In the genomic region with DNA sequence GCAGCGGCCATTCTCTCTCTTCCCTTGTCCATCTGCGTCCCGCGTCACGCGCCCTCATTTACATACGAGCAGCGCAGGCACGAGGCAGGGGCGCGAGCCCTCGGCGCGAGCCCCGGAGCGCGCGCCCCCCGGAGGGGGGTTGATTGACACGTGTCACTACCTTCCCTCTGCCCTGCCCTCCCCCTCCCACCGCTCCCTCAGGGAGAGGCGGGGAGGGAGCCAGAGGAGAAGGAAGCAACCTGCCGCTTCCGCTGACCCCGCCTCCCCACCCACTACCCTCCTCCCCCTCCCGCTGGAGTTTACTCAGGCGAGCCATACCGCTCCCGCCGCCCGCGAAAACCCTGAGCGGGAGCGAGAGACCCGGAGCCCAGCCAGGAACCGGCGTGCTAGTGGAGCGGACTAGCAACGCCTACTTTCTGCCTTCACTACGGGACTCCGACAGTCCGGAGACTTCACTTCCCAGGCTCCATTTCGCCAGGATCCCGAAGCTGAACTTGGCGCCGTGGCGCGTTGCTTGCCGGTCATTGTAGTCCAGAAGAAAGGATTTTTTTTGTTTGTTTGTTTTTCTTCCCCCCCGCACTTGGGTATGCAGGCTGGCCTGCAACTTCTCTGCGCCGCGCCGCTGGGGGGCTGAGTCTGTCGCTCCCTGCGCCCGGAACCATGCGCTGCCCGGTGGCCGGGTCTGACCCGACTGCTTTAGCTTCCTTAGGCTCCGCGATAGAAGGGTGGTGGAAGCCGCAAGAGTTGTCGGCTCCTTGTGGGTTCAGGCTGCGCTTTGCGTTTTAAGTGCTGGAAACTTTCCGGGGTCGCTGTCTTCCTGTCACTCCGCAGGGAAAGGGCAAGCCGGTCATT, we compare ENCODE assay signal across 8 cellular contexts. TPM values are rescaled to one million over a fixed set of nuclear protein-coding genes. Genes with fewer than 3 reads are reported as not detected.
A peak's percentile ranks its signal among the peaks of the same experiment; 100 is the strongest.
DNase-seq lines count a peak whose midpoint lies in the region; ATAC-seq and TF ChIP-seq lines count a peak whose summit lies in the region.

A gene (minus strand): TSS at position 36 of the 852 bp plus-strand sequence. CDS start 4 bp downstream, at position 32.

- ATAC-seq in RWPE2 (ENCODE audit: low read depth), result peak; percentile 89

- H3K36me3 ChIP-seq in RWPE2 (ENCODE audit: low read depth), result no peaks in the 10 kb centered on the region

- peaks cover 24% of the 10 kb centered on the region for H3K27me3 Mint-ChIP-seq in nephron (ENCODE audit: low read depth)
- H3K27me3 Mint-ChIP-seq in stimulated activated naive CD8-positive, alpha-beta T cell treated with anti-CD3 and anti-CD28 coated beads, Interleukin-15, Interleukin-2, amounts not matched to agents 100 ng/mL and 50 ng/mL, for 24 hours, result peaks cover 33% of the 10 kb centered on the region

- peak within 1 kb of the TSS; percentile 95 to 99 (median 97) for H3K4me3 Mint-ChIP-seq in nephron
- peak within 1 kb of the TSS; percentile 98 for H3K4me3 Mint-ChIP-seq in stimulated activated naive CD8-positive, alpha-beta T cell treated with anti-CD3 and anti-CD28 coated beads, Interleukin-15, Interleukin-2, amounts not matched to agents 100 ng/mL and 50 ng/mL, for 24 hours

- H3K4me3 ChIP-seq in RWPE2 (ENCODE audit: severe bottlenecking) (peak within 1 kb of the TSS; percentile 91), fibroblast of the aortic adventitia (ENCODE audit: low read depth, low read length) (peak within 1 kb of the TSS; percentile 95)

- TF ChIP-seq CTCF in RWPE2 (IDR thresholded peaks at IDR 0.05; ENCODE audit: poor library complexity, severe bottlenecking) (peak; percentile 13), fibroblast of the aortic adventitia (IDR thresholded peaks at IDR 0.05; ENCODE audit: insufficient read depth, low read length) (no peak), nephron (IDR thresholded peaks at IDR 0.05; ENCODE audit: unreplicated experiment in 3 of 3) (no peak)

- peak within 1 kb of the TSS; percentile 71 for H3K27ac ChIP-seq in RWPE2 (ENCODE audit: poor library complexity, severe bottlenecking)

- peaks cover 21% of the 10 kb centered on the region for H3K4me1 Mint-ChIP-seq in nephron
- peaks cover 18% of the 10 kb centered on the region for H3K4me1 Mint-ChIP-seq in stimulated activated naive CD8-positive, alpha-beta T cell treated with anti-CD3 and anti-CD28 coated beads, Interleukin-15, Interleukin-2, amounts not matched to agents 100 ng/mL and 50 ng/mL, for 24 hours (ENCODE audit: low read depth)

- H3K36me3 Mint-ChIP-seq in nephron (ENCODE audit: low read depth), result no peaks in the 10 kb centered on the region
- H3K36me3 Mint-ChIP-seq in stimulated activated naive CD8-positive, alpha-beta T cell treated with anti-CD3 and anti-CD28 coated beads, Interleukin-15, Interleukin-2, amounts not matched to agents 100 ng/mL and 50 ng/mL, for 24 hours (ENCODE audit: low read depth), result no peaks in the 10 kb centered on the region

- no peaks in the 10 kb centered on the region for H3K4me1 ChIP-seq in RWPE2 (ENCODE audit: insufficient read depth, poor library complexity, severe bottlenecking)

- H3K27ac Mint-ChIP-seq in nephron, result peak within 1 kb of the TSS; percentile 76 to 97 (median 95)
- peak within 1 kb of the TSS; percentile 95 for H3K27ac Mint-ChIP-seq in stimulated activated naive CD8-positive, alpha-beta T cell treated with anti-CD3 and anti-CD28 coated beads, Interleukin-15, Interleukin-2, amounts not matched to agents 100 ng/mL and 50 ng/mL, for 24 hours

- H3K9me3 ChIP-seq in RWPE2 (ENCODE audit: severe bottlenecking), result no peaks in the 10 kb centered on the region

- peaks cover 7% of the 10 kb centered on the region for H3K27me3 ChIP-seq in RWPE2 (ENCODE audit: insufficient read depth, poor library complexity, severe bottlenecking)

- H3K9me3 Mint-ChIP-seq in nephron, result no peaks in the 10 kb centered on the region
- H3K9me3 Mint-ChIP-seq in stimulated activated naive CD8-positive, alpha-beta T cell treated with anti-CD3 and anti-CD28 coated beads, Interleukin-15, Interleukin-2, amounts not matched to agents 100 ng/mL and 50 ng/mL, for 24 hours, result no peaks in the 10 kb centered on the region

- peak; percentile 99 for DNase-seq in ELF-1 (ENCODE audit: low read depth, low spot score)
- peak; percentile 98 for DNase-seq in H4 (ENCODE audit: low spot score)
- DNase-seq in LoVo (ENCODE audit: low spot score), result peak; percentile 94
- DNase-seq in RWPE2 (ENCODE audit: low spot score), result peak; percentile 94
- DNase-seq in activated effector memory CD4-positive, alpha-beta T cell treated with anti-CD3 and anti-CD28 coated beads, Interleukin-2, amount 50 U/mL, for 16 hours, result peak; percentile 94
- DNase-seq in fibroblast of the aortic adventitia (ENCODE audit: low read depth), result peak; percentile 93

RNA-seq across cellular contexts. Expression of the gene that starts here (rescaled TPM):
- total RNA-seq in H4 (2014; rRNA removed; shearing (Covaris generic)), result 12.1 and 23.0 TPM in 2 replicates
- 6.7 and 11.0 TPM in 2 replicates for total RNA-seq in fibroblast of the aortic adventitia (ENCODE audit: low replicate concordance)

Comparison
In these comparisons a context has a peak if more than half of its experiments do, and no peak if none do; other contexts are left out.
1. Peak in every context shown above with its lines: DNase-seq, ATAC-seq, H3K4me3 ChIP-seq and H3K27ac ChIP-seq.